Comparison of ENCODE assay signal across 15 cellular contexts in the genomic region with DNA sequence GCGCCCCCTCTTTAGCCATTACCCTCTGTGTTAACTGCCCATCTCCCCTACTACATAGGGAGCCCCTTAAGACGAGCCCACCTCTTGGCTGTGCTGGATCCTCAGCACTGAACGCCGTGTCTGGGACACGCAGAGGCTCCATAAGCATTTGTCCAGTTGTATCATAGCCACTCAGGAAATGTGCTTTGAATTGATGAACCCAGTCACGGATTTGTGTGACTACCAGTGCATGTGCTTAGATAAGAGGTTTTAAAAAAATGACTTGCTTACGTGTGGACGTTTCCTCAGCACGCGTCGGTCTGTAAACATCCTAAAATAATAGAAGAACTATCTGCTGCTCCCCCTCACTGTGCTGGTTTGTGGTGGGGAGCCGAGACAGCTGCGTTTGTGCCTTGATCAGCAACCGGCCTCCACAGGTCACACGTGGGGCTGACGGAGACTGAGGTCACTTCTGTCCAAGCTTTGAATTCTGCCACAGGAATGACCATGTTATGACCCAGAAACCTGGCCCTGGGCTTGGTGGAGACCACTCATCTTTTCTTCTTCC. TPM values are rescaled to one million over a fixed set of nuclear protein-coding genes. Genes with fewer than 3 reads are reported as not detected.
DNase-seq lines count a peak whose midpoint lies in the region; ATAC-seq and TF ChIP-seq lines count a peak whose summit lies in the region.
"Had no signal": no experiment of that assay in that cellular context is flagged by ENCODE, and none has a peak within 500 bp of the region (broad histone marks: within the 10 kb centered on the region; RNA-seq: fewer than 3 reads in every experiment).

No MANE protein-coding gene starts in this region.

- CTCF ChIA-PET in RWPE1 (lab: Yijun Ruan, JAX), result no interaction called here

- H3K27me3 ChIP-seq in brain microvascular endothelial cell (replicated peaks) (no peaks in the 10 kb centered on the region), hepatocyte (no peaks in the 10 kb centered on the region)

- POLR2A ChIA-PET in RWPE1 (lab: Yijun Ruan, JAX; ENCODE audit: low non-redundant PET), result no interaction called here

- peak overlapping the region; percentile 97 for H3K4me2 ChIP-seq in hepatocyte

- WGBS in hepatocyte (ENCODE audit: low lambda C conversion rate, missing lambda C conversion rate), result 71% methylated on average over 16 of the region's 16 CpGs

- no peak for ATAC-seq in HG03571 (IDR thresholded peaks at IDR 0.05; ENCODE audit: unreplicated experiment)
- ATAC-seq: naive thymus-derived CD4-positive, alpha-beta T cell; stimulated activated naive CD8-positive, alpha-beta T cell treated with anti-CD3 and anti-CD28 coated beads, Interleukin-15, amount 100 ng/mL, for 72 hours had no signal

- H2AFZ ChIP-seq in hepatocyte, result no peak overlapping the region

- no peak for DNase-seq in RWPE1 (ENCODE audit: low spot score)
- DNase-seq in brain microvascular endothelial cell, result peak; percentile 74
- no peak for DNase-seq in hepatocyte (ENCODE audit: low spot score)
- DNase-seq in hypothalamus (lab: John Stamatoyannopoulos, UW), result no peak
- DNase-seq in SW480 (ENCODE audit: low spot score), result no peak
- DNase-seq: activated naive CD4-positive, alpha-beta T cell treated with Interleukin-2 at 50 U/mL for 16 hours; CD4-positive, alpha-beta T cell; kidney; naive thymus-derived CD4-positive, alpha-beta T cell; NCI-H1417 treated with DMSO at 0.1 percent for 48 hours; NCI-H510A; RPMI8226; stimulated activated naive CD8-positive, alpha-beta T cell treated with anti-CD3 and anti-CD28 coated beads, Interleukin-15, amount 100 ng/mL, for 72 hours had no signal

- no peaks in the 10 kb centered on the region for H4K20me1 ChIP-seq in hepatocyte (ENCODE audit: insufficient read depth, poor library complexity, severe bottlenecking)

- H3K4me1 ChIP-seq in hepatocyte (ENCODE audit: insufficient read depth), result peaks cover 27% of the 10 kb centered on the region

- H3K4me3 ChIP-seq in brain microvascular endothelial cell (ENCODE audit: low read depth, low read length) (peak overlapping the region; percentile 97), hepatocyte (no peak overlapping the region)

- H3K9me2 ChIP-seq in hepatocyte (replicated peaks; ENCODE audit: insufficient read depth), result no peaks in the 10 kb centered on the region

- in situ Hi-C loops in brain microvascular endothelial cell (cut with HindIII; ENCODE audit: low pct_ligation_motif_present, low sequenced_read_pairs), result no loop called here

- H3K79me2 ChIP-seq in hepatocyte, result peaks cover 64% of the 10 kb centered on the region

- H3K27ac ChIP-seq in RWPE1 (peak overlapping the region; percentile 21; the same call in 1 of the 2 replicates), brain microvascular endothelial cell (peak overlapping the region; percentile 91), hepatocyte (peak overlapping the region; percentile 93), temporal lobe (ENCODE audit: low read depth, low read length) (peak overlapping the region; percentile 54)

- TF ChIP-seq CTCF in RWPE1 (conservative IDR thresholded peaks at IDR 0.05; ENCODE audit: low read depth) (no peak), brain microvascular endothelial cell (IDR thresholded peaks at IDR 0.05; ENCODE audit: low read depth, low read length, missing control alignments) (no peak), hepatocyte (IDR thresholded peaks at IDR 0.05; ENCODE audit: poor library complexity) (no peak)

- H3K36me3 ChIP-seq in brain microvascular endothelial cell (replicated peaks) (peaks cover 45% of the 10 kb centered on the region), hepatocyte (replicated peaks; ENCODE audit: insufficient read depth, low read depth) (no peaks in the 10 kb centered on the region)

- no peaks in the 10 kb centered on the region for H3K9me3 ChIP-seq in hepatocyte (ENCODE audit: low read depth)

RNA-seq across cellular contexts. Expression of gene MICAL2, which starts 4.2 kb away (rescaled TPM):
- total RNA-seq in hepatocyte (55.6 and 56.0 TPM in 2 replicates), temporal lobe (12.3 TPM)
- polyA plus RNA-seq in hepatocyte, result 36.8 and 55.8 TPM in 2 replicates

Comparison
In these comparisons a context has a peak if more than half of its experiments do, and no peak if none do; other contexts are left out.
1. H3K27ac ChIP-seq: peak in every context shown above with its lines; median percentile 93 in hepatocyte; 91 in brain microvascular endothelial cell; 54 in temporal lobe; 21 in RWPE1.